24 cellular contexts compared by ENCODE assay signal in genomic region chr3:22951910-22952309, GRCh38.
DNase-seq lines count a peak whose midpoint lies in the region; ATAC-seq, FAIRE-seq and TF ChIP-seq lines count a peak whose summit lies in the region.
"Had no signal": no experiment of that assay in that cellular context is flagged by ENCODE, and none has a peak within 500 bp of the region (broad histone marks: within the 10 kb centered on the region; RNA-seq: fewer than 3 reads in every experiment).

No MANE protein-coding gene starts in this region.

- H3K27me3 ChIP-seq in GM23338 (ENCODE audit: insufficient read depth) (no peaks in the 10 kb centered on the region), pancreas (peaks cover 0 to 8% (median 0%) of the 10 kb centered on the region in 4 donors)
- H3K27me3 ChIP-seq: cardiac muscle cell, sigmoid colon, thyroid gland had no signal

- intact Hi-C loops in left cardiac atrium (cut with DNase I) (no loop called here), pancreas (cut with DNase I) (loop anchor here in 2 of 3 donors (10.0 kb wide), 2 partner anchors 367 to 387 kb away; no protein-coding TSS in a partner anchor)

- H3K9me2 ChIP-seq in GM23338 (ENCODE audit: insufficient read depth): peaks cover 6% of the 10 kb centered on the region; the same call in 1 of the 2 replicates

- no peak for DNase-seq in GM23338 (ENCODE audit: low spot score)
- DNase-seq in NCI-H146 treated with DMSO at 0.1 percent for 48 hours (lab: John Stamatoyannopoulos, UW; ENCODE audit: unreplicated experiment): peak; percentile 3
- DNase-seq in left cardiac atrium: no peak
- no peak for DNase-seq in pancreas
- no peak for DNase-seq in NCI-H2227 treated with DMSO at 0.1 percent for 48 hours (lab: John Stamatoyannopoulos, UW)
- DNase-seq in D721Med (ENCODE audit: insufficient read length, low spot score): no peak
- no peak for DNase-seq in DMS79 treated with DMSO at 0.1 percent for 48 hours (lab: John Stamatoyannopoulos, UW)
- DNase-seq: activated naive CD4-positive, alpha-beta T cell treated with anti-CD3 and anti-CD28 coated beads, Interleukin-2, amount 10 ng/mL, durations not matched to agents 7 days and 5 days; amniotic stem cell; GDM1; glutamatergic neuron; GM23248; left colon; naive thymus-derived CD8-positive, alpha-beta T cell; NCI-H82; sigmoid colon; stimulated activated naive CD8-positive, alpha-beta T cell treated with anti-CD3 and anti-CD28 coated beads, Interleukin-15, Interleukin-2, amounts not matched to agents 100 U/mL and 50 U/mL, for 24 hours; thyroid gland had no signal

- H3K9me3 ChIP-seq in pancreas: no peaks in the 10 kb centered on the region
- H3K9me3 ChIP-seq: sigmoid colon, thyroid gland had no signal

- no peaks in the 10 kb centered on the region for H3F3A ChIP-seq in GM23338 (replicated peaks; ENCODE audit: low read depth)

- H3K4me3 ChIP-seq in GM23338 (no peak overlapping the region), pancreas (no peak overlapping the region)
- H3K4me3 ChIP-seq: cardiac muscle cell, GM23248, sigmoid colon, thyroid gland had no signal

- no peaks in the 10 kb centered on the region for H3K79me2 ChIP-seq in GM23338 (replicated peaks; ENCODE audit: insufficient read depth)
- H3K79me2 ChIP-seq: parathyroid adenoma had no signal

- no peaks in the 10 kb centered on the region for H3K27me3 Mint-ChIP-seq in GM23338 (ENCODE audit: insufficient read depth, low read depth, poor library complexity)
- H3K27me3 Mint-ChIP-seq: activated naive CD4-positive, alpha-beta T cell treated with anti-CD3 and anti-CD28 coated beads, Interleukin-2, amount 10 ng/mL, durations not matched to agents 7 days and 5 days; dendritic cell treated with granulocyte-macrophage colony-stimulating factor and Interleukin-4, amounts not matched to agents 40 ng/mL and 50 ng/mL, for 4 days; IgD-negative memory B cell; naive thymus-derived CD8-positive, alpha-beta T cell had no signal

- no peaks in the 10 kb centered on the region; the same call in 1 of the 2 replicates for H3K36me3 ChIP-seq in GM23338 (ENCODE audit: insufficient read depth)
- H3K36me3 ChIP-seq in pancreas: no peaks in the 10 kb centered on the region
- H3K36me3 ChIP-seq: cardiac muscle cell, sigmoid colon, thyroid gland had no signal

- TF ChIP-seq CTCF in GM23338 (conservative IDR thresholded peaks at IDR 0.05; ENCODE audit: low read depth in 2 of 2) (no peak), pancreas (IDR thresholded peaks at IDR 0.05) (no peak), D721Med (IDR thresholded peaks at IDR 0.05; ENCODE audit: insufficient read depth, missing control alignments) (no peak)

- H3K4me1 Mint-ChIP-seq in GM23338: no peaks in the 10 kb centered on the region
- H3K4me1 Mint-ChIP-seq: activated naive CD4-positive, alpha-beta T cell treated with anti-CD3 and anti-CD28 coated beads, Interleukin-2, amount 10 ng/mL, durations not matched to agents 7 days and 5 days; IgD-negative memory B cell; mesothelial cell of epicardium; naive thymus-derived CD8-positive, alpha-beta T cell had no signal

- FAIRE-seq in pancreas (lab: Jason Lieb, UNC): no peak
- FAIRE-seq in D721Med (lab: Jason Lieb, UNC): no peak
- FAIRE-seq: endometrium had no signal

- H3K9me3 Mint-ChIP-seq in GM23338: peaks cover 17% of the 10 kb centered on the region
- H3K9me3 Mint-ChIP-seq: activated naive CD4-positive, alpha-beta T cell treated with anti-CD3 and anti-CD28 coated beads, Interleukin-2, amount 10 ng/mL, durations not matched to agents 7 days and 5 days had no signal

- H3K27ac ChIP-seq in GM23338 (ENCODE audit: low read depth) (no peak overlapping the region), pancreas (no peak overlapping the region)
- H3K27ac ChIP-seq: cardiac muscle cell, GM23248, parathyroid adenoma, sigmoid colon, thyroid gland had no signal

- ATAC-seq in GM23338: peak; percentile 45; the same call in 2 of the 3 replicates
- peak; percentile 77 to 90 for ATAC-seq in left cardiac atrium
- ATAC-seq in pancreas: peak; percentile 48 to 73 (median 57)
- ATAC-seq: left colon; naive thymus-derived CD8-positive, alpha-beta T cell; stimulated activated naive CD8-positive, alpha-beta T cell treated with anti-CD3 and anti-CD28 coated beads, Interleukin-15, Interleukin-2, amounts not matched to agents 100 U/mL and 50 U/mL, for 24 hours had no signal

- no peak overlapping the region for H2AFZ ChIP-seq in GM23338
- H2AFZ ChIP-seq: GM23248, parathyroid adenoma had no signal

- H4K20me1 ChIP-seq in GM23338 (replicated peaks; ENCODE audit: insufficient read depth): no peaks in the 10 kb centered on the region

- H3K4me1 ChIP-seq in GM23338 (ENCODE audit: insufficient read depth) (no peaks in the 10 kb centered on the region), pancreas (no peaks in the 10 kb centered on the region)
- H3K4me1 ChIP-seq: parathyroid adenoma, thyroid gland had no signal

- H3K27ac Mint-ChIP-seq in GM23338: no peak overlapping the region; the same call in 1 of the 2 replicates
- H3K27ac Mint-ChIP-seq: activated naive CD4-positive, alpha-beta T cell treated with anti-CD3 and anti-CD28 coated beads, Interleukin-2, amount 10 ng/mL, durations not matched to agents 7 days and 5 days; dendritic cell treated with granulocyte-macrophage colony-stimulating factor and Interleukin-4, amounts not matched to agents 40 ng/mL and 50 ng/mL, for 4 days; IgD-negative memory B cell; mesothelial cell of epicardium; naive thymus-derived CD8-positive, alpha-beta T cell had no signal

- no peak overlapping the region for H3K4me2 ChIP-seq in GM23338

- H3K4me3 Mint-ChIP-seq in GM23338: no peak overlapping the region
- H3K4me3 Mint-ChIP-seq: activated naive CD4-positive, alpha-beta T cell treated with anti-CD3 and anti-CD28 coated beads, Interleukin-2, amount 10 ng/mL, durations not matched to agents 7 days and 5 days; dendritic cell treated with granulocyte-macrophage colony-stimulating factor and Interleukin-4, amounts not matched to agents 40 ng/mL and 50 ng/mL, for 4 days; IgD-negative memory B cell; mesothelial cell of epicardium; naive thymus-derived CD8-positive, alpha-beta T cell had no signal

- H3K36me3 Mint-ChIP-seq in GM23338 (ENCODE audit: low read depth): peaks cover 9% of the 10 kb centered on the region; the same call in 2 of the 3 replicates
- H3K36me3 Mint-ChIP-seq: activated naive CD4-positive, alpha-beta T cell treated with anti-CD3 and anti-CD28 coated beads, Interleukin-2, amount 10 ng/mL, durations not matched to agents 7 days and 5 days; mesothelial cell of epicardium; naive thymus-derived CD8-positive, alpha-beta T cell had no signal

TF ChIP-seq in GM23338, 12 proteins besides CTCF, POLR2A, EP300 and RAD21 (continues in another document):
- TF ChIP-seq, protein P1, sequence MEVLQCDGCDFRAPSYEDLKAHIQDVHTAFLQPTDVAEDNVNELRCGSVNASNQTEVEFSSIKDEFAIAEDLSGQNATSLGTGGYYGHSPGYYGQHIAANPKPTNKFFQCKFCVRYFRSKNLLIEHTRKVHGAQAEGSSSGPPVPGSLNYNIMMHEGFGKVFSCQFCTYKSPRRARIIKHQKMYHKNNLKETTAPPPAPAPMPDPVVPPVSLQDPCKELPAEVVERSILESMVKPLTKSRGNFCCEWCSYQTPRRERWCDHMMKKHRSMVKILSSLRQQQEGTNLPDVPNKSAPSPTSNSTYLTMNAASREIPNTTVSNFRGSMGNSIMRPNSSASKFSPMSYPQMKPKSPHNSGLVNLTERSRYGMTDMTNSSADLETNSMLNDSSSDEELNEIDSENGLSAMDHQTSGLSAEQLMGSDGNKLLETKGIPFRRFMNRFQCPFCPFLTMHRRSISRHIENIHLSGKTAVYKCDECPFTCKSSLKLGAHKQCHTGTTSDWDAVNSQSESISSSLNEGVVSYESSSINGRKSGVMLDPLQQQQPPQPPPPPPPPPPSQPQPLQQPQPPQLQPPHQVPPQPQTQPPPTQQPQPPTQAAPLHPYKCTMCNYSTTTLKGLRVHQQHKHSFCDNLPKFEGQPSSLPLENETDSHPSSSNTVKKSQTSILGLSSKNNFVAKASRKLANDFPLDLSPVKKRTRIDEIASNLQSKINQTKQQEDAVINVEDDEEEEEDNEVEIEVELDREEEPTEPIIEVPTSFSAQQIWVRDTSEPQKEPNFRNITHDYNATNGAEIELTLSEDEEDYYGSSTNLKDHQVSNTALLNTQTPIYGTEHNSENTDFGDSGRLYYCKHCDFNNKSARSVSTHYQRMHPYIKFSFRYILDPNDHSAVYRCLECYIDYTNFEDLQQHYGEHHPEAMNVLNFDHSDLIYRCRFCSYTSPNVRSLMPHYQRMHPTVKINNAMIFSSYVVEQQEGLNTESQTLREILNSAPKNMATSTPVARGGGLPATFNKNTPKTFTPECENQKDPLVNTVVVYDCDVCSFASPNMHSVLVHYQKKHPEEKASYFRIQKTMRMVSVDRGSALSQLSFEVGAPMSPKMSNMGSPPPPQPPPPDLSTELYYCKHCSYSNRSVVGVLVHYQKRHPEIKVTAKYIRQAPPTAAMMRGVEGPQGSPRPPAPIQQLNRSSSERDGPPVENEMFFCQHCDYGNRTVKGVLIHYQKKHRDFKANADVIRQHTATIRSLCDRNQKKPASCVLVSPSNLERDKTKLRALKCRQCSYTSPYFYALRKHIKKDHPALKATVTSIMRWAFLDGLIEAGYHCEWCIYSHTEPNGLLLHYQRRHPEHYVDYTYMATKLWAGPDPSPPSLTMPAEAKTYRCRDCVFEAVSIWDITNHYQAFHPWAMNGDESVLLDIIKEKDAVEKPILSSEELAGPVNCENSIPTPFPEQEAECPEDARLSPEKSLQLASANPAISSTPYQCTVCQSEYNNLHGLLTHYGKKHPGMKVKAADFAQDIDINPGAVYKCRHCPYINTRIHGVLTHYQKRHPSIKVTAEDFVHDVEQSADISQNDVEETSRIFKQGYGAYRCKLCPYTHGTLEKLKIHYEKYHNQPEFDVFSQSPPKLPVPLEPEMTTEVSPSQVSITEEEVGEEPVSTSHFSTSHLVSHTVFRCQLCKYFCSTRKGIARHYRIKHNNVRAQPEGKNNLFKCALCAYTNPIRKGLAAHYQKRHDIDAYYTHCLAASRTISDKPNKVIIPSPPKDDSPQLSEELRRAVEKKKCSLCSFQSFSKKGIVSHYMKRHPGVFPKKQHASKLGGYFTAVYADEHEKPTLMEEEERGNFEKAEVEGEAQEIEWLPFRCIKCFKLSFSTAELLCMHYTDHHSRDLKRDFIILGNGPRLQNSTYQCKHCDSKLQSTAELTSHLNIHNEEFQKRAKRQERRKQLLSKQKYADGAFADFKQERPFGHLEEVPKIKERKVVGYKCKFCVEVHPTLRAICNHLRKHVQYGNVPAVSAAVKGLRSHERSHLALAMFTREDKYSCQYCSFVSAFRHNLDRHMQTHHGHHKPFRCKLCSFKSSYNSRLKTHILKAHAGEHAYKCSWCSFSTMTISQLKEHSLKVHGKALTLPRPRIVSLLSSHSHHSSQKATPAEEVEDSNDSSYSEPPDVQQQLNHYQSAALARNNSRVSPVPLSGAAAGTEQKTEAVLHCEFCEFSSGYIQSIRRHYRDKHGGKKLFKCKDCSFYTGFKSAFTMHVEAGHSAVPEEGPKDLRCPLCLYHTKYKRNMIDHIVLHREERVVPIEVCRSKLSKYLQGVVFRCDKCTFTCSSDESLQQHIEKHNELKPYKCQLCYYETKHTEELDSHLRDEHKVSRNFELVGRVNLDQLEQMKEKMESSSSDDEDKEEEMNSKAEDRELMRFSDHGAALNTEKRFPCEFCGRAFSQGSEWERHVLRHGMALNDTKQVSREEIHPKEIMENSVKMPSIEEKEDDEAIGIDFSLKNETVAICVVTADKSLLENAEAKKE (CRISPR knock-in tag; IDR thresholded peaks at IDR 0.05): no peak
- TF ChIP-seq STAT1 (IDR thresholded peaks at IDR 0.05; ENCODE audit: unreplicated experiment): no peak

Comparison
In these comparisons a context has a peak if more than half of its experiments do, and no peak if none do; other contexts are left out.
1. intact Hi-C loops: an anchor here in pancreas (10.0 kb wide); none called in left cardiac atrium.